Comparison of ENCODE assay signal across 8 cellular contexts in genomic region chr14:54509546-54510501, GRCh38. TPM values are rescaled to one million over a fixed set of nuclear protein-coding genes. Genes with fewer than 3 reads are reported as not detected.
DNase-seq lines count a peak whose midpoint lies in the region; ATAC-seq and TF ChIP-seq lines count a peak whose summit lies in the region.

Gene CGRRF1 (plus strand): TSS chr14:54509906. CDS start chr14:54509960, 54 bp downstream.

- peaks cover 14% of the 10 kb centered on the region for H3K4me1 Mint-ChIP-seq in progenitor cell of endocrine pancreas (ENCODE audit: low read depth)

- H3K27me3 Mint-ChIP-seq in progenitor cell of endocrine pancreas: peaks cover 6% of the 10 kb centered on the region

- H3K27ac Mint-ChIP-seq in progenitor cell of endocrine pancreas: peak within 1 kb of the TSS; percentile 99

- DNase-seq in GM13977 (ENCODE audit: low spot score): peak; percentile 97
- peak; percentile 92 for DNase-seq in NCI-H146 treated with DMSO at 0.1 percent for 48 hours (lab: John Stamatoyannopoulos, UW; ENCODE audit: unreplicated experiment)
- peak; percentile 98 for DNase-seq in amniotic epithelial cell (ENCODE audit: low read depth)
- DNase-seq in heart right ventricle: peak; percentile 99
- peak; percentile 98 for DNase-seq in progenitor cell of endocrine pancreas (ENCODE audit: low spot score, unreplicated experiment)
- peak; percentile 97 for DNase-seq in ureter (ENCODE audit: low spot score)

- no peaks in the 10 kb centered on the region for H3K27me3 ChIP-seq in heart right ventricle

- peaks cover 0 to 9% (median 0%) of the 10 kb centered on the region in 9 donors for H3K36me3 ChIP-seq in heart right ventricle

- peak within 1 kb of the TSS; percentile 80 to 97 (median 91) for H3K4me3 ChIP-seq in heart right ventricle

- H3K9me3 ChIP-seq in heart right ventricle: peaks cover 0 to under 1% (median 0%) of the 10 kb centered on the region in 11 donors

- ATAC-seq in HG02884 (IDR thresholded peaks at IDR 0.05; ENCODE audit: unreplicated experiment): peak; percentile 94
- ATAC-seq in heart right ventricle: peak; percentile 99 to 100 (median 99)

- H3K4me3 Mint-ChIP-seq in progenitor cell of endocrine pancreas (ENCODE audit: low read depth): peak within 1 kb of the TSS; percentile 97

- WGBS in heart right ventricle, 2 donors: 0 to 1% methylated on average over 64 to 66 of the region's 66 CpGs

- H3K9me3 Mint-ChIP-seq in progenitor cell of endocrine pancreas (ENCODE audit: low read depth): no peaks in the 10 kb centered on the region

- intact Hi-C loops in T-helper 1 cell treated with Interleukin-12 subunit alpha and Interleukin-12 subunit beta and Interleukin-4 antibody, amounts not matched to agents 30 ng/mL and 1 ng/mL, for 36 hours (cut with micrococcal nuclease): loop anchor here (1.0 to 5.0 kb wide), 9 partner anchors 10 to 517 kb away; partner anchors contain the start of genes CNIH1, GCH1, SOCS4 and WDHD1
- intact Hi-C loops in heart right ventricle (cut with DNase I): loop anchor here in 2 of 10 donors (1.0 to 5.0 kb wide), 3 partner anchors 20 to 477 kb away; partner anchors contain the start of gene GMFB (in 1 of the 2)

- peaks cover 8% of the 10 kb centered on the region for H3K36me3 Mint-ChIP-seq in progenitor cell of endocrine pancreas (ENCODE audit: insufficient read depth)

- in situ Hi-C loops in GM13977 (cut with MboI; ENCODE audit: low pct_unique_long_range_greater_than_20kb, low sequenced_read_pairs, unreplicated experiment): no loop called here

- H3K4me1 ChIP-seq in heart right ventricle: peaks cover 0 to 34% (median 31%) of the 10 kb centered on the region in 9 donors

- peak within 1 kb of the TSS in 9 of 10 donors; percentile 72 to 92 (median 86) for H3K27ac ChIP-seq in heart right ventricle

- TF ChIP-seq CTCF in GM13977 (IDR thresholded peaks at IDR 0.05; ENCODE audit: extremely low read depth, insufficient read depth, missing control alignments) (peak; percentile 52), heart right ventricle (IDR thresholded peaks at IDR 0.05) (peak; percentile 47 to 98 (median 83)), progenitor cell of endocrine pancreas (IDR thresholded peaks at IDR 0.05; ENCODE audit: unreplicated experiment) (peak; percentile 71)

RNA-seq across cellular contexts. Expression of gene CGRRF1, which starts in this region (rescaled TPM):
- total RNA-seq in T-helper 1 cell treated with Interleukin-12 subunit alpha and Interleukin-12 subunit beta and Interleukin-4 antibody, amounts not matched to agents 30 ng/mL and 1 ng/mL, for 36 hours: 13.2 and 15.7 TPM in 2 replicates
- total RNA-seq in heart right ventricle: 10 to 100 TPM; 14.2 to 20.3 (median 16.7) TPM
- polyA plus RNA-seq in heart right ventricle: 10 to 100 TPM; 21.3 to 23.1 TPM
- 16.9 and 19.3 TPM in 2 replicates for total RNA-seq in progenitor cell of endocrine pancreas
- total RNA-seq in ureter: 17.2 TPM

Comparison
In these comparisons a context has a peak if more than half of its experiments do, and no peak if none do; other contexts are left out.
1. Peak in every context shown above with its lines: DNase-seq, ATAC-seq, H3K4me3 ChIP-seq and H3K27ac ChIP-seq.